15 cellular contexts compared by ENCODE assay signal in the genomic region with DNA sequence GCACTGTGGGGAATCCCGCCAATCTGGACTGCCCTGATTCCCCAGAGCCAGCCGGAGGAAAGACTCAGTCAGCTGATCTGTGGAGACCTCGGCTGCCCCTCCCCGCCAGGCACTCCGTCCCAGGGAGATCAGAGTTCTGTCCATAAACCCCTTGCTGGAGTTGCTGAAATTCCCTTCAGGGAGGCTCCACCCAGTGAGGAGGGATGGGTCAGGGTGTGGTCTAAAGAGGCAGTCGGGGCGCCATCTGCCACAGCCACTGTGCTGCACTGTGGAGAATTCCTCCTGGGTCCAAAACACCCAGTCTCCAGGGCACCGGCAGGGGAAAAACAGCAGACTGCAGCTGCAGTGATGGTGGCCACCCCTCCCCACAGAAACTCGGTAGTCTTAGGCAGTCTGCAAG.
DNase-seq lines count a peak whose midpoint lies in the region; ATAC-seq, FAIRE-seq and TF ChIP-seq lines count a peak whose summit lies in the region.
"Had no signal": no experiment of that assay in that cellular context is flagged by ENCODE, and none has a peak within 500 bp of the region (broad histone marks: within the 10 kb centered on the region; RNA-seq: fewer than 3 reads in every experiment).

No MANE protein-coding gene starts in this region.

- H4K8ac ChIP-seq in H1 (ENCODE audit: extremely low read depth, insufficient read depth, low read length) (peak overlapping the region; percentile 77; the same call in 1 of the 2 replicates), neuronal stem cell (ENCODE audit: low read depth, low read length) (no peak overlapping the region)

- CTCF ChIA-PET in H1 (lab: Charles Lee; ENCODE audit: partially characterized antibody): interaction anchor here (0.8 kb wide), 1 partner anchor 307 kb away, joined by 3 read pairs; no protein-coding TSS in a partner anchor

- H3K14ac ChIP-seq in H1 (ENCODE audit: insufficient read length) (no peak overlapping the region), neuronal stem cell (ENCODE audit: low read length) (peak overlapping the region; percentile 31)

- H3K9me3 ChIP-seq in H1 (ENCODE audit: insufficient read depth in 2 of 2, low read depth in 1 of 2, low read length in 1 of 2) (no peaks in the 10 kb centered on the region), neuronal stem cell (replicated peaks in 1 of 2; ENCODE audit: control insufficient read depth in 2 of 2, insufficient read depth in 1 of 2, low read depth in 1 of 2, low read length in 2 of 2) (no peaks in the 10 kb centered on the region)
- H3K9me3 ChIP-seq: BLaER1 treated with 17β-estradiol and CSF1 and Interleukin-3, amounts not matched to agents 10 nM and 100 nM had no signal

- H3K23ac ChIP-seq in H1 (ENCODE audit: insufficient read length) (no peak overlapping the region), neuronal stem cell (ENCODE audit: low read depth, low read length, poor library complexity) (no peak overlapping the region)

- no peak for TF ChIP-seq RAD21 in H1 (IDR thresholded peaks at IDR 0.05 in 1 of 2, conservative IDR thresholded peaks at IDR 0.05 in 1 of 2; ENCODE audit: low read depth in 2 of 2, low read length in 2 of 2)

- POLR2A ChIA-PET in H1 (lab: Charles Lee; ENCODE audit: partially characterized antibody): no interaction called here

- TF ChIP-seq EP300 in H1 (IDR thresholded peaks at IDR 0.05; ENCODE audit: borderline replicate concordance in 1 of 2, low read depth in 2 of 2, low read length in 2 of 2): no peak

- no peak overlapping the region for H4K5ac ChIP-seq in H1 (ENCODE audit: insufficient read length, low read depth, low read length)

- ATAC-seq in HG02610 (IDR thresholded peaks at IDR 0.05; ENCODE audit: unreplicated experiment) (no peak), HG03095 (IDR thresholded peaks at IDR 0.05; ENCODE audit: unreplicated experiment) (no peak), GM18505 (IDR thresholded peaks at IDR 0.05; ENCODE audit: unreplicated experiment) (no peak)

- H2BK120ac ChIP-seq in H1 (replicated peaks; ENCODE audit: low read depth, low read length) (no peak overlapping the region), neuronal stem cell (ENCODE audit: low read depth, low read length) (no peak overlapping the region)

- H3K79me1 ChIP-seq in H1 (ENCODE audit: low read depth, low read length) (no peaks in the 10 kb centered on the region), neuronal stem cell (ENCODE audit: low read depth, low read length) (no peaks in the 10 kb centered on the region)

- 96% methylated on average over 7 of the region's 9 CpGs; no CpG with 5 or more reads in 1 of the 2 experiments for WGBS in H1 (ENCODE audit: extremely low coverage in 1 of 2, insufficient coverage in 1 of 2, insufficient read length in 1 of 2, insufficient replicate concordance in 2 of 2, low coverage in 1 of 2, low lambda C conversion rate in 2 of 2, missing lambda C conversion rate in 1 of 2), 2 experiments
- no CpG with 5 or more reads among the region's 9 CpGs for WGBS in neuronal stem cell (ENCODE audit: extremely low coverage in 2 of 2, insufficient read length in 2 of 2, insufficient replicate concordance in 1 of 2), 2 donors

- TF ChIP-seq CTCF in H1 (IDR thresholded peaks at IDR 0.05; ENCODE audit: control extremely low read depth in 1 of 3, insufficient read depth in 1 of 3, low read depth in 1 of 3, low read length in 3 of 3): no peak

- H2BK5ac ChIP-seq in H1 (ENCODE audit: low read depth, low read length): no peak overlapping the region
- no peak overlapping the region for H2BK5ac ChIP-seq in neuronal stem cell (ENCODE audit: low read length)

- H2AK5ac ChIP-seq in H1 (ENCODE audit: low read depth, low read length) (no peak overlapping the region), neuronal stem cell (ENCODE audit: low read depth, low read length) (no peak overlapping the region)

- H3K27ac ChIP-seq in H1 (ENCODE audit: low read depth, low read length) (no peak overlapping the region), neuronal stem cell (replicated peaks; ENCODE audit: low read length) (no peak overlapping the region)
- H3K27ac ChIP-seq: BLaER1 treated with 17β-estradiol and CSF1 and Interleukin-3, amounts not matched to agents 10 nM and 100 nM had no signal

- no peak for TF ChIP-seq POLR2A in H1 (IDR thresholded peaks at IDR 0.05; ENCODE audit: control extremely low read depth in 1 of 2, low read depth in 2 of 2, low read length in 2 of 2)
- no peak for TF ChIP-seq POLR2A in GM18505 (IDR thresholded peaks at IDR 0.05; ENCODE audit: borderline replicate concordance, extremely low read depth, insufficient read depth, insufficient read length)

- H4K20me1 ChIP-seq in H1 (replicated peaks in 1 of 2; ENCODE audit: control insufficient read depth in 1 of 2, insufficient read depth in 2 of 2, low read length in 2 of 2): no peaks in the 10 kb centered on the region
- H4K20me1 ChIP-seq: BLaER1 treated with 17β-estradiol and CSF1 and Interleukin-3, amounts not matched to agents 10 nM and 100 nM had no signal

- H2BK20ac ChIP-seq in H1 (ENCODE audit: low read length): no peak overlapping the region

- H3K18ac ChIP-seq in H1 (ENCODE audit: extremely low read depth, low read length) (no peak overlapping the region), neuronal stem cell (ENCODE audit: low read length) (peak overlapping the region; percentile 76)

- H4K91ac ChIP-seq in H1 (replicated peaks; ENCODE audit: insufficient read length, low read length): no peak overlapping the region
- no peak overlapping the region for H4K91ac ChIP-seq in neuronal stem cell (ENCODE audit: low read depth, low read length, poor library complexity)

- H2BK12ac ChIP-seq in H1 (ENCODE audit: low read depth, low read length) (no peak overlapping the region), neuronal stem cell (ENCODE audit: low read length) (no peak overlapping the region)

- no peak for FAIRE-seq in H1 (lab: Jason Lieb, UNC)
- FAIRE-seq: GM12891, H54 had no signal

- H3K56ac ChIP-seq in H1 (replicated peaks; ENCODE audit: insufficient read length, low read depth, low read length): no peak overlapping the region

- H3K4me2 ChIP-seq in H1 (ENCODE audit: insufficient read depth in 1 of 2, low read depth in 2 of 2, low read length in 2 of 2) (no peak overlapping the region), neuronal stem cell (ENCODE audit: insufficient read depth, low read length, poor library complexity, severe bottlenecking) (no peak overlapping the region)
- H3K4me2 ChIP-seq: BLaER1 treated with 17β-estradiol and CSF1 and Interleukin-3, amounts not matched to agents 10 nM and 100 nM had no signal

- H2AFZ ChIP-seq in H1 (ENCODE audit: low read length): peak overlapping the region; percentile 58; the same call in 1 of the 2 replicates
- no peak overlapping the region for H2AFZ ChIP-seq in neuronal stem cell (ENCODE audit: low read length)

- H3K79me2 ChIP-seq in H1 (ENCODE audit: control insufficient read depth in 1 of 2, insufficient read depth in 2 of 2, low read length in 2 of 2): no peaks in the 10 kb centered on the region

- H3K36me3 ChIP-seq in H1 (ENCODE audit: control insufficient read depth in 2 of 4, insufficient read depth in 4 of 4, low read length in 3 of 4) (no peaks in the 10 kb centered on the region), neuronal stem cell (replicated peaks in 1 of 2; ENCODE audit: control insufficient read depth in 2 of 2, insufficient read depth in 2 of 2, low read length in 2 of 2) (no peaks in the 10 kb centered on the region)
- H3K36me3 ChIP-seq: BLaER1 treated with 17β-estradiol and CSF1 and Interleukin-3, amounts not matched to agents 10 nM and 100 nM had no signal

- H2BK15ac ChIP-seq in H1 (ENCODE audit: low read length) (no peak overlapping the region), neuronal stem cell (ENCODE audit: low read length) (no peak overlapping the region)

- H3K4ac ChIP-seq in H1 (replicated peaks; ENCODE audit: insufficient read length, low read depth, low read length) (no peak overlapping the region), neuronal stem cell (ENCODE audit: low read length) (no peak overlapping the region)

- H3K23me2 ChIP-seq in H1 (ENCODE audit: low read depth, low read length): no peaks in the 10 kb centered on the region

- H3K27me3 ChIP-seq in H1 (replicated peaks in 1 of 4; ENCODE audit: control insufficient read depth in 3 of 4, extremely low read depth in 1 of 4, insufficient read depth in 3 of 4, low read length in 3 of 4) (no peaks in the 10 kb centered on the region), neuronal stem cell (ENCODE audit: control insufficient read depth in 3 of 3, insufficient read depth in 3 of 3, low read depth in 1 of 3, low read length in 3 of 3) (no peaks in the 10 kb centered on the region)
- H3K27me3 ChIP-seq: BLaER1 treated with 17β-estradiol and CSF1 and Interleukin-3, amounts not matched to agents 10 nM and 100 nM had no signal

- no peaks in the 10 kb centered on the region for H3K4me1 ChIP-seq in H1 (replicated peaks in 1 of 4; ENCODE audit: control insufficient read depth in 3 of 4, insufficient read depth in 4 of 4, low read length in 3 of 4)
- no peaks in the 10 kb centered on the region for H3K4me1 ChIP-seq in neuronal stem cell (ENCODE audit: control insufficient read depth in 2 of 2, insufficient read depth in 1 of 2, low read depth in 1 of 2, low read length in 2 of 2)
- H3K4me1 ChIP-seq: BLaER1 treated with 17β-estradiol and CSF1 and Interleukin-3, amounts not matched to agents 10 nM and 100 nM had no signal

- peak; percentile 13 for DNase-seq in H4 (ENCODE audit: low spot score)
- peak; percentile 91 to 97 for DNase-seq in NCI-H524 (lab: John Stamatoyannopoulos, UW)
- no peak for DNase-seq in H1 (ENCODE audit: low read depth in 1 of 2, low spot score in 2 of 2)
- DNase-seq in neuronal stem cell (ENCODE audit: low spot score): no peak
- no peak for DNase-seq in NCI-H510A (lab: John Stamatoyannopoulos, UW)
- DNase-seq: ACHN; CD4-positive, CD25-positive, alpha-beta regulatory T cell; DMS79; IMR-90 had no signal

- H3K9ac ChIP-seq in H1 (replicated peaks in 1 of 4; ENCODE audit: extremely low read depth in 1 of 4, low read depth in 3 of 4, low read length in 3 of 4) (no peak overlapping the region), neuronal stem cell (ENCODE audit: low read depth, low read length, poor library complexity) (peak overlapping the region; percentile 63)
- H3K9ac ChIP-seq: BLaER1 treated with 17β-estradiol and CSF1 and Interleukin-3, amounts not matched to agents 10 nM and 100 nM had no signal

- H3K4me3 ChIP-seq in H1 (ENCODE audit: extremely low read depth in 1 of 4, insufficient read depth in 2 of 4, low read depth in 3 of 4, low read length in 4 of 4): no peak overlapping the region
- H3K4me3 ChIP-seq in neuronal stem cell (ENCODE audit: low read length in 2 of 2): no peak overlapping the region
- H3K4me3 ChIP-seq: BLaER1 treated with 17β-estradiol and CSF1 and Interleukin-3, amounts not matched to agents 10 nM and 100 nM had no signal

TF ChIP-seq in H1, 55 proteins besides CTCF, POLR2A, EP300 and RAD21 (continues in another document):
- TF ChIP-seq RXRA (IDR thresholded peaks at IDR 0.05; ENCODE audit: insufficient read depth, low read depth, low read length): no peak
- no peak for TF ChIP-seq KDM5A (IDR thresholded peaks at IDR 0.05; ENCODE audit: low read length)
- no peak for TF ChIP-seq POLR2AphosphoS5 (IDR thresholded peaks at IDR 0.05; ENCODE audit: low read depth, low read length)
- no peak for TF ChIP-seq CBX5 (IDR thresholded peaks at IDR 0.05; ENCODE audit: low read depth, low read length)
- no peak for TF ChIP-seq NRF1 (IDR thresholded peaks at IDR 0.05; ENCODE audit: low read depth, low read length)

Comparison
In these comparisons a context has a peak if more than half of its experiments do, and no peak if none do; other contexts are left out.
1. DNase-seq: peak in H4 (single experiment) and NCI-H524 (2 of 2); none in H1 (0 of 2), neuronal stem cell (single experiment) and NCI-H510A (single experiment).